Comparison of ENCODE assay signal across 31 cellular contexts in genomic region chr3:32383136-32383711, GRCh38. TPM values are rescaled to one million over a fixed set of nuclear protein-coding genes. Genes with fewer than 3 reads are reported as not detected.
DNase-seq lines count a peak whose midpoint lies in the region; ATAC-seq and TF ChIP-seq lines count a peak whose summit lies in the region.
"Had no signal": no experiment of that assay in that cellular context is flagged by ENCODE, and none has a peak within 500 bp of the region (broad histone marks: within the 10 kb centered on the region; RNA-seq: fewer than 3 reads in every experiment).

No MANE protein-coding gene starts in this region.

- H3K27me3 ChIP-seq in endodermal cell (ENCODE audit: control insufficient read depth, insufficient read depth, low read length, poor library complexity, severe bottlenecking) = peaks cover 7% of the 10 kb centered on the region
- no peaks in the 10 kb centered on the region for H3K27me3 ChIP-seq in prostate gland (replicated peaks; ENCODE audit: insufficient read depth)
- H3K27me3 ChIP-seq: BE2C, colonic mucosa, gastrocnemius medialis, neutrophil had no signal

- intact Hi-C loops in prostate gland (cut with DNase I) = no loop called here

- WGBS in endodermal cell (ENCODE audit: insufficient coverage in 1 of 2, insufficient read length in 1 of 2), 2 experiments = 92% methylated on average over 2 of the region's 2 CpGs
- 50% methylated on average over 1 of the region's 2 CpGs for whole genome bisulfite sequencing in prostate gland

- H3K27ac ChIP-seq in endodermal cell (ENCODE audit: low read depth, low read length) (peak overlapping the region; percentile 22), prostate gland (no peak overlapping the region)
- H3K27ac ChIP-seq: colonic mucosa, gastrocnemius medialis, KMS-11, neutrophil, psoas muscle, thoracic aorta had no signal

- no peak overlapping the region for H3K27ac Mint-ChIP-seq in endodermal cell
- H3K27ac Mint-ChIP-seq: activated CD8-positive, alpha-beta T cell treated with anti-CD3 and anti-CD28 coated beads for 36 hours; activated naive CD4-positive, alpha-beta T cell treated with anti-CD3 and anti-CD28 coated beads, Interleukin-2, amount 50 U/mL, for 24 hours; activated T-helper 17 cell treated with anti-CD3 and anti-CD28 coated beads, Interleukin-2, amount 50 U/mL, for 72 hours; immature natural killer cell; memory B cell; stimulated activated naive CD8-positive, alpha-beta T cell treated with anti-CD3 and anti-CD28 coated beads, Interleukin-15, Interleukin-2, amounts not matched to agents 100 ng/mL and 50 ng/mL, for 24 hours had no signal

- TF ChIP-seq CTCF in endodermal cell (conservative IDR thresholded peaks at IDR 0.05) = no peak
- no peak for TF ChIP-seq CTCF in omental fat pad (IDR thresholded peaks at IDR 0.05)
- TF ChIP-seq CTCF in prostate gland (IDR thresholded peaks at IDR 0.05) = no peak

- H3K27me3 Mint-ChIP-seq in endodermal cell (ENCODE audit: insufficient read depth) = peaks cover 6% of the 10 kb centered on the region
- H3K27me3 Mint-ChIP-seq: activated CD8-positive, alpha-beta T cell treated with anti-CD3 and anti-CD28 coated beads for 36 hours; activated naive CD4-positive, alpha-beta T cell treated with anti-CD3 and anti-CD28 coated beads, Interleukin-2, amount 50 U/mL, for 24 hours; activated T-helper 17 cell treated with anti-CD3 and anti-CD28 coated beads, Interleukin-2, amount 50 U/mL, for 72 hours; stimulated activated naive CD8-positive, alpha-beta T cell treated with anti-CD3 and anti-CD28 coated beads, Interleukin-15, Interleukin-2, amounts not matched to agents 100 ng/mL and 50 ng/mL, for 24 hours had no signal

- no peaks in the 10 kb centered on the region for H3K36me3 Mint-ChIP-seq in endodermal cell (ENCODE audit: low read depth)
- H3K36me3 Mint-ChIP-seq: activated naive CD4-positive, alpha-beta T cell treated with anti-CD3 and anti-CD28 coated beads, Interleukin-2, amount 50 U/mL, for 24 hours; immature natural killer cell; memory B cell had no signal

- peaks cover 7% of the 10 kb centered on the region for H3K4me1 Mint-ChIP-seq in endodermal cell
- H3K4me1 Mint-ChIP-seq: activated T-helper 17 cell treated with anti-CD3 and anti-CD28 coated beads, Interleukin-2, amount 50 U/mL, for 72 hours; immature natural killer cell had no signal

- peak; percentile 92 for DNase-seq in GF-D8 (lab: John Stamatoyannopoulos, UW)
- peak; percentile 34 for DNase-seq in NCI-H82 treated with DMSO at 0.1 percent for 48 hours (lab: John Stamatoyannopoulos, UW; ENCODE audit: unreplicated experiment)
- no peak for DNase-seq in endodermal cell
- DNase-seq in omental fat pad (ENCODE audit: low spot score) = no peak
- DNase-seq in prostate gland (ENCODE audit: low spot score) = no peak
- DNase-seq: ACHN; activated CD4-positive, CD25-positive, alpha-beta regulatory T cell treated with anti-CD3 and anti-CD28 coated beads, Interleukin-2, amount 50 U/mL, for 72 hours; activated CD8-positive, alpha-beta T cell treated with anti-CD3 and anti-CD28 coated beads for 36 hours; BE2C; colonic mucosa; DMS79 treated with DMSO at 0.1 percent for 48 hours; effector memory CD4-positive, alpha-beta T cell; gastrocnemius medialis; hypothalamus; immature natural killer cell; NCI-H1436; PC-3; psoas muscle; SHP77; SW 1271 had no signal

- H3K4me1 ChIP-seq in endodermal cell (ENCODE audit: control insufficient read depth, insufficient read depth, low read length) (no peaks in the 10 kb centered on the region), prostate gland (replicated peaks) (no peaks in the 10 kb centered on the region)
- H3K4me1 ChIP-seq: BE2C, colonic mucosa, gastrocnemius medialis, psoas muscle had no signal

- no peak overlapping the region for H3K4me3 Mint-ChIP-seq in endodermal cell
- H3K4me3 Mint-ChIP-seq: activated CD8-positive, alpha-beta T cell treated with anti-CD3 and anti-CD28 coated beads for 36 hours; activated naive CD4-positive, alpha-beta T cell treated with anti-CD3 and anti-CD28 coated beads, Interleukin-2, amount 50 U/mL, for 24 hours; activated T-helper 17 cell treated with anti-CD3 and anti-CD28 coated beads, Interleukin-2, amount 50 U/mL, for 72 hours; immature natural killer cell; memory B cell; stimulated activated naive CD8-positive, alpha-beta T cell treated with anti-CD3 and anti-CD28 coated beads, Interleukin-15, Interleukin-2, amounts not matched to agents 100 ng/mL and 50 ng/mL, for 24 hours had no signal

- no peaks in the 10 kb centered on the region for H3K36me3 ChIP-seq in endodermal cell (ENCODE audit: control insufficient read depth, insufficient read depth, low read length)
- H3K36me3 ChIP-seq in prostate gland = no peaks in the 10 kb centered on the region
- H3K36me3 ChIP-seq: BE2C, colonic mucosa, gastrocnemius medialis, neutrophil, thoracic aorta had no signal

- no peaks in the 10 kb centered on the region for H3K9me3 Mint-ChIP-seq in endodermal cell
- H3K9me3 Mint-ChIP-seq: activated CD8-positive, alpha-beta T cell treated with anti-CD3 and anti-CD28 coated beads for 36 hours; activated naive CD4-positive, alpha-beta T cell treated with anti-CD3 and anti-CD28 coated beads, Interleukin-2, amount 50 U/mL, for 24 hours; activated T-helper 17 cell treated with anti-CD3 and anti-CD28 coated beads, Interleukin-2, amount 50 U/mL, for 72 hours; immature natural killer cell; memory B cell; stimulated activated naive CD8-positive, alpha-beta T cell treated with anti-CD3 and anti-CD28 coated beads, Interleukin-15, Interleukin-2, amounts not matched to agents 100 ng/mL and 50 ng/mL, for 24 hours had no signal

- TF ChIP-seq POLR2A in prostate gland (IDR thresholded peaks at IDR 0.05) = no peak

- H3K4me3 ChIP-seq in endodermal cell (ENCODE audit: low read length) (no peak overlapping the region), prostate gland (no peak overlapping the region)
- H3K4me3 ChIP-seq: colonic mucosa, gastrocnemius medialis, psoas muscle, thoracic aorta had no signal

- ATAC-seq in omental fat pad (ENCODE audit: low FRiP score) (peak; percentile 25), GM21515 (IDR thresholded peaks at IDR 0.05; ENCODE audit: unreplicated experiment) (no peak), GM19328 (IDR thresholded peaks at IDR 0.05; ENCODE audit: unreplicated experiment) (no peak)
- ATAC-seq: activated CD8-positive, alpha-beta T cell treated with anti-CD3 and anti-CD28 coated beads for 36 hours; activated T-helper 17 cell treated with anti-CD3 and anti-CD28 coated beads, Interleukin-2, amount 50 U/mL, for 72 hours; esophagus mucosa; gastrocnemius medialis; left lobe of liver; PC-3; psoas muscle had no signal

- H3K9ac ChIP-seq in endodermal cell (ENCODE audit: extremely low read depth, low read length, poor library complexity, severe bottlenecking) = no peak overlapping the region
- H3K9ac ChIP-seq: KMS-11 had no signal

- H3K9me3 ChIP-seq in endodermal cell (ENCODE audit: control insufficient read depth, low read length) = no peaks in the 10 kb centered on the region
- no peaks in the 10 kb centered on the region for H3K9me3 ChIP-seq in prostate gland
- H3K9me3 ChIP-seq: BE2C, colonic mucosa, gastrocnemius medialis, neutrophil, psoas muscle, thoracic aorta had no signal

RNA-seq across cellular contexts. Expression of gene CMTM7, which starts 8.4 kb away (rescaled TPM):
- total RNA-seq in endodermal cell (10 to 100 TPM; 11.1 TPM), omental fat pad (10 to 100 TPM; 18.0 to 34.7 (median 31.3) TPM), prostate gland (10 to 100 TPM; 15.6 to 33.1 TPM)
- 32.5 TPM for polyA plus RNA-seq in endodermal cell (2013, experiment 1 of 2)
- polyA plus RNA-seq in endodermal cell (2013, experiment 2 of 2) = 32.2 TPM

Comparison
In these comparisons a context has a peak if more than half of its experiments do, and no peak if none do; other contexts are left out.
1. DNase-seq: peak in GF-D8 (single experiment) and NCI-H82 treated with DMSO at 0.1 percent for 48 hours (single experiment); none in endodermal cell (single experiment), omental fat pad (single experiment) and prostate gland (single experiment).